9 cellular contexts compared by ENCODE assay signal in genomic region chr11:128324531-128325141, GRCh38.
A peak's percentile ranks its signal among the peaks of the same experiment; 100 is the strongest.
DNase-seq lines count a peak whose midpoint lies in the region; ATAC-seq and TF ChIP-seq lines count a peak whose summit lies in the region.
"Had no signal": no experiment of that assay in that cellular context is flagged by ENCODE, and none has a peak within 500 bp of the region (broad histone marks: within the 10 kb centered on the region; RNA-seq: fewer than 3 reads in every experiment).

No MANE protein-coding gene starts in this region.

- peak; percentile 32 to 68 for ATAC-seq in left cardiac atrium
- ATAC-seq: Right ventricle myocardium inferior had no signal

- no peak for TF ChIP-seq CTCF in left ventricle myocardium inferior (IDR thresholded peaks at IDR 0.05; ENCODE audit: borderline replicate concordance)

- H3K36me3 ChIP-seq in left ventricle myocardium inferior (no peaks in the 10 kb centered on the region), MG63 (no peaks in the 10 kb centered on the region)

- intact Hi-C loops in left cardiac atrium (cut with DNase I) = no loop called here
- intact Hi-C loops in left ventricle myocardium inferior (cut with micrococcal nuclease) = no loop called here

- no peaks in the 10 kb centered on the region for H3K9me3 ChIP-seq in left ventricle myocardium inferior (replicated peaks)
- H3K9me3 ChIP-seq in MG63 = no peaks in the 10 kb centered on the region

- no peaks in the 10 kb centered on the region for H3K27me3 ChIP-seq in left ventricle myocardium inferior (ENCODE audit: low read depth)
- no peaks in the 10 kb centered on the region for H3K27me3 ChIP-seq in MG63

- peaks cover 31% of the 10 kb centered on the region for H3K4me1 ChIP-seq in left ventricle myocardium inferior

- no peak for DNase-seq in left cardiac atrium
- no peak for DNase-seq in left ventricle myocardium inferior
- peak; percentile 83 for DNase-seq in activated naive CD4-positive, alpha-beta T cell treated with Interleukin-2 at 50 U/mL for 16 hours
- DNase-seq in stimulated activated CD4-positive, alpha-beta T cell treated with anti-CD3 and anti-CD28 coated beads, Interleukin-15, amount 100 ng/mL, for 1 hour (ENCODE audit: low read depth in 1 of 2, low spot score in 1 of 2) = peak; percentile 38 to 54
- no peak for DNase-seq in NCI-H345 (lab: John Stamatoyannopoulos, UW)
- no peak for DNase-seq in DMS53 (lab: John Stamatoyannopoulos, UW)
- DNase-seq in MG63 = no peak
- DNase-seq in AG08396 (ENCODE audit: low spot score) = no peak

- H3K27ac ChIP-seq in left ventricle myocardium inferior (replicated peaks) = no peak overlapping the region

- H3K4me3 ChIP-seq in left ventricle myocardium inferior (no peak overlapping the region), MG63 (no peak overlapping the region)

Comparison
In these comparisons a context has a peak if more than half of its experiments do, and no peak if none do; other contexts are left out.
1. DNase-seq: peak in activated naive CD4-positive, alpha-beta T cell treated with Interleukin-2 at 50 U/mL for 16 hours (single experiment) and stimulated activated CD4-positive, alpha-beta T cell treated with anti-CD3 and anti-CD28 coated beads, Interleukin-15, amount 100 ng/mL, for 1 hour (2 of 2); none in left cardiac atrium (single experiment), left ventricle myocardium inferior (single experiment), NCI-H345 (single experiment), DMS53 (single experiment), MG63 (single experiment) and AG08396 (single experiment).